Comparison of ENCODE assay signal across 10 cellular contexts in genomic region chr6:1636971-1637871, GRCh38. TPM values are rescaled to one million over a fixed set of nuclear protein-coding genes. Genes with fewer than 3 reads are reported as not detected.
A peak's percentile ranks its signal among the peaks of the same experiment; 100 is the strongest.
DNase-seq lines count a peak whose midpoint lies in the region; ATAC-seq and TF ChIP-seq lines count a peak whose summit lies in the region.
"Had no signal": no experiment of that assay in that cellular context is flagged by ENCODE, and none has a peak within 500 bp of the region (broad histone marks: within the 10 kb centered on the region; RNA-seq: fewer than 3 reads in every experiment).

No MANE protein-coding gene starts in this region.

- DNase-seq in COLO668 (lab: John Stamatoyannopoulos, UW; ENCODE audit: unreplicated experiment) (peak; percentile 83), HT1080 (ENCODE audit: low read depth) (peak; percentile 30), RPMI7951 (ENCODE audit: low read depth) (peak; percentile 32), left lung (peak in 1 of 2 donors; percentile 81), KG1 (lab: John Stamatoyannopoulos, UW) (no peak), AG08396 (ENCODE audit: low spot score) (no peak), DMS153 treated with DMSO at 0.1 percent for 48 hours (lab: John Stamatoyannopoulos, UW; ENCODE audit: unreplicated experiment) (no peak)
- DNase-seq: spleen had no signal

- H3K27me3 ChIP-seq in left lung: no peaks in the 10 kb centered on the region

- no peak overlapping the region for H3K4me3 ChIP-seq in left lung
- H3K4me3 ChIP-seq: gastroesophageal sphincter, spleen had no signal

- no peaks in the 10 kb centered on the region for H3K36me3 ChIP-seq in left lung
- H3K36me3 ChIP-seq: gastroesophageal sphincter, spleen had no signal

- no peak overlapping the region for H3K27ac ChIP-seq in left lung
- H3K27ac ChIP-seq: gastroesophageal sphincter, spleen had no signal

- ATAC-seq in left lung: peak; percentile 54
- no peak for ATAC-seq in HG03139 (IDR thresholded peaks at IDR 0.05; ENCODE audit: unreplicated experiment)
- ATAC-seq: gastroesophageal sphincter had no signal

- H3K4me1 ChIP-seq in left lung: no peaks in the 10 kb centered on the region
- H3K4me1 ChIP-seq: gastroesophageal sphincter, spleen had no signal

- TF ChIP-seq CTCF in left lung (IDR thresholded peaks at IDR 0.05): no peak

- H3K9me3 ChIP-seq in left lung: no peaks in the 10 kb centered on the region
- H3K9me3 ChIP-seq: gastroesophageal sphincter, spleen had no signal

- intact Hi-C loops in left lung (cut with DNase I): no loop called here

RNA-seq across cellular contexts. Expression of gene FOXC1, which starts 27.5 kb away (rescaled TPM):
- total RNA-seq in HT1080 (2014; rRNA removed; shearing (Covaris generic)): 6.5 and 10.3 TPM in 2 replicates
- polyA plus RNA-seq in HT1080 (2015; cell fraction: cytosol; rRNA removed): 13.6 and 15.4 TPM in 2 replicates
- 17.0 and 19.6 TPM in 2 replicates for polyA plus RNA-seq in HT1080 (2015; cell fraction: nucleus; rRNA removed)
- total RNA-seq in RPMI7951 (2014; rRNA removed; shearing (Covaris generic)): 1.7 and 2.0 TPM in 2 replicates
- 1 to 10 TPM; 1.8 to 3.4 TPM for total RNA-seq in left lung

Comparison
In these comparisons a context has a peak if more than half of its experiments do, and no peak if none do; other contexts are left out.
1. DNase-seq: peak in COLO668 (single experiment), HT1080 (single experiment) and RPMI7951 (single experiment); none in KG1 (single experiment), AG08396 (single experiment) and DMS153 treated with DMSO at 0.1 percent for 48 hours (single experiment).